7 cellular contexts compared by ENCODE assay signal in genomic region chr6:73505142-73505541, GRCh38.
"Had no signal": no experiment of that assay in that cellular context is flagged by ENCODE, and none has a peak within 500 bp of the region (broad histone marks: within the 10 kb centered on the region; RNA-seq: fewer than 3 reads in every experiment).

No MANE protein-coding gene starts in this region.

- FAIRE-seq: HepG2, HTR-8/SVneo had no signal

- ATAC-seq: HepG2 had no signal

- DNase-seq: IMR-90, KBM-7, KG1 had no signal

- H3K27ac ChIP-seq: HL-60, KMS-11 had no signal

- H3K9ac ChIP-seq: KMS-11 had no signal

- H3K4me2 ChIP-seq: KMS-11 had no signal
